27 cellular contexts compared by ENCODE assay signal in genomic region chr1:84510668-84511067, GRCh38. TPM values are rescaled to one million over a fixed set of nuclear protein-coding genes. Genes with fewer than 3 reads are reported as not detected.
"Had no signal": no experiment of that assay in that cellular context is flagged by ENCODE, and none has a peak within 500 bp of the region (broad histone marks: within the 10 kb centered on the region; RNA-seq: fewer than 3 reads in every experiment).

No MANE protein-coding gene starts in this region.

- DNase-seq: activated CD4-positive, alpha-beta T cell treated with anti-CD3 and anti-CD28 coated beads for 4 hours; activated CD8-positive, alpha-beta memory T cell treated with anti-CD3 and anti-CD28 coated beads, Interleukin-2, amount 50 U/mL, for 4 hours; activated CD8-positive, alpha-beta T cell treated with anti-CD3 and anti-CD28 coated beads for 36 hours; activated gamma-delta T cell treated with Interleukin-2 at 50 U/mL for 16 hours; activated naive CD4-positive, alpha-beta T cell treated with anti-CD3 and anti-CD28 coated beads, Interleukin-2, amount 10 ng/mL, durations not matched to agents 7 days and 5 days; activated naive CD8-positive, alpha-beta T cell treated with anti-CD3 and anti-CD28 coated beads, Interleukin-2, amount 10 ng/mL, durations not matched to agents 7 days and 5 days; activated T-cell treated with anti-CD3 and anti-CD28 coated beads, Interleukin-2, amount 50 U/mL, for 72 hours; body of pancreas; Karpas-422; NCI-H1105 treated with DMSO at 0.1 percent for 48 hours; NCI-H1436 treated with DMSO at 0.1 percent for 48 hours; NCI-H187; NCI-H2081 treated with DMSO at 0.1 percent for 48 hours; NCI-H510A treated with DMSO at 0.1 percent for 48 hours; NCI-H82; NK-92 treated with Interleukin-12 subunit alpha and Interleukin-12 subunit beta, amount 100 ng/mL, for 24 hours; OCI-M1; Peyer's patch; Right ventricle myocardium superior; SW 1271 had no signal

- H3K4me3 Mint-ChIP-seq: activated CD8-positive, alpha-beta T cell treated with anti-CD3 and anti-CD28 coated beads for 36 hours; activated naive CD4-positive, alpha-beta T cell treated with anti-CD3 and anti-CD28 coated beads, Interleukin-2, amount 10 ng/mL, durations not matched to agents 7 days and 5 days; activated naive CD8-positive, alpha-beta T cell treated with anti-CD3 and anti-CD28 coated beads, Interleukin-2, amount 10 ng/mL, durations not matched to agents 7 days and 5 days; activated T-cell treated with anti-CD3 and anti-CD28 coated beads, Interleukin-2, amount 50 U/mL, for 72 hours; central memory CD8-positive, alpha-beta T cell; T-helper 1 cell treated with Interleukin-12 subunit alpha and Interleukin-12 subunit beta and Interleukin-4 antibody, amounts not matched to agents 30 μg/mL and 1 μg/mL, for 36 hours had no signal

- H3K27me3 Mint-ChIP-seq: activated CD8-positive, alpha-beta T cell treated with anti-CD3 and anti-CD28 coated beads for 36 hours; activated naive CD8-positive, alpha-beta T cell treated with anti-CD3 and anti-CD28 coated beads, Interleukin-2, amount 10 ng/mL, durations not matched to agents 7 days and 5 days; central memory CD8-positive, alpha-beta T cell had no signal

- ATAC-seq: activated CD4-positive, CD25-positive, alpha-beta regulatory T cell treated with anti-CD3 and anti-CD28 coated beads, Interleukin-2, amount 50 U/mL, for 24 hours; activated CD8-positive, alpha-beta T cell treated with anti-CD3 and anti-CD28 coated beads for 36 hours; activated T-cell treated with anti-CD3 and anti-CD28 coated beads, Interleukin-2, amount 50 U/mL, for 72 hours; body of pancreas; SK-N-SH treated with all-trans-retinoic acid at 6 μM for 48 hours had no signal

- H3K27ac Mint-ChIP-seq: activated CD8-positive, alpha-beta T cell treated with anti-CD3 and anti-CD28 coated beads for 36 hours; activated naive CD4-positive, alpha-beta T cell treated with anti-CD3 and anti-CD28 coated beads, Interleukin-2, amount 10 ng/mL, durations not matched to agents 7 days and 5 days; activated naive CD8-positive, alpha-beta T cell treated with anti-CD3 and anti-CD28 coated beads, Interleukin-2, amount 10 ng/mL, durations not matched to agents 7 days and 5 days; activated T-cell treated with anti-CD3 and anti-CD28 coated beads, Interleukin-2, amount 50 U/mL, for 72 hours; activated T-helper 2 cell treated with anti-CD3 and anti-CD28 coated beads, Interferon-gamma antibody, Interleukin-2, Interleukin-4, amounts not matched to agents 10 μg/mL and 5 μg/mL and 100 μg/mL, durations not matched to agents 14 hours and 24 hours and 36 hours; T-helper 1 cell treated with Interleukin-12 subunit alpha and Interleukin-12 subunit beta and Interleukin-4 antibody, amounts not matched to agents 30 μg/mL and 1 μg/mL, for 36 hours had no signal

- H3K4me3 ChIP-seq: ascending aorta, body of pancreas, Peyer's patch, SJSA1 had no signal

- H3K9me3 Mint-ChIP-seq: activated T-cell treated with anti-CD3 and anti-CD28 coated beads, Interleukin-2, amount 50 U/mL, for 72 hours; central memory CD8-positive, alpha-beta T cell had no signal

RNA-seq across cellular contexts. Expression of gene SPATA1, which starts 4.5 kb away (rescaled TPM):
- total RNA-seq: ascending aorta had no signal
